In genomic region chr1:58238846-58239245, GRCh38 we compare ENCODE assay signal across 30 cellular contexts.
"Had no signal": no experiment of that assay in that cellular context is flagged by ENCODE, and none has a peak within 500 bp of the region (broad histone marks: within the 10 kb centered on the region; RNA-seq: fewer than 3 reads in every experiment).

No MANE protein-coding gene starts in this region.

- H3K4me3 Mint-ChIP-seq: activated B cell treated with CpG ODN at 0.5 μM for 24 hours; activated CD8-positive, alpha-beta T cell treated with anti-CD3 and anti-CD28 coated beads for 36 hours; activated naive CD8-positive, alpha-beta T cell; activated T-cell treated with anti-CD3 and anti-CD28 coated beads, Interleukin-2, amount 50 U/mL, for 4 hours; activated T-helper 17 cell treated with anti-CD3 and anti-CD28 coated beads, Interleukin-2, amount 50 U/mL, for 72 hours; central memory CD8-positive, alpha-beta T cell; dendritic cell treated with granulocyte-macrophage colony-stimulating factor and Interleukin-4, amounts not matched to agents 40 ng/mL and 50 ng/mL, for 4 days; endodermal cell had no signal

- DNase-seq: activated B cell treated with CpG ODN at 0.5 μM for 24 hours; activated CD4-positive, alpha-beta T cell treated with anti-CD3 and anti-CD28 coated beads for 48 hours; activated CD4-positive, alpha-beta T cell treated with anti-CD3 and anti-CD28 coated beads, Interleukin-2, amount 50 U/mL, for 1 hour; activated CD4-positive, alpha-beta T cell treated with anti-CD3 and anti-CD28 coated beads, Interleukin-2, amount 50 U/mL, for 48 hours; activated CD8-positive, alpha-beta memory T cell treated with anti-CD3 and anti-CD28 coated beads for 24 hours; activated CD8-positive, alpha-beta T cell treated with anti-CD3 and anti-CD28 coated beads for 36 hours; activated effector memory CD4-positive, alpha-beta T cell treated with Interleukin-2 at 50 U/mL for 16 hours; activated gamma-delta T cell treated with Interleukin-2 at 50 U/mL for 16 hours; activated naive CD4-positive, alpha-beta T cell treated with anti-CD3 and anti-CD28 coated beads, Interleukin-2, amount 50 U/mL, for 16 hours; activated naive CD4-positive, alpha-beta T cell treated with Interleukin-2 at 50 U/mL for 16 hours; activated T-cell treated with anti-CD3 and anti-CD28 coated beads, Interleukin-2, amount 50 U/mL, for 4 hours; amniotic stem cell; anterior cingulate cortex; brain microvascular endothelial cell; dorsolateral prefrontal cortex; effector memory CD4-positive, alpha-beta T cell; endodermal cell; erythroblast; foreskin keratinocyte; gastrocnemius medialis; heart right ventricle; T-helper 2 cell had no signal

- H3K9me3 ChIP-seq: esophagus muscularis mucosa, gastrocnemius medialis, heart right ventricle had no signal

- H3K27me3 ChIP-seq: brain microvascular endothelial cell, esophagus muscularis mucosa, gastrocnemius medialis had no signal

- H3K4me1 ChIP-seq: esophagus muscularis mucosa, foreskin keratinocyte, gastrocnemius medialis, heart right ventricle had no signal

- H3K27ac Mint-ChIP-seq: activated B cell treated with CpG ODN at 0.5 μM for 24 hours; activated CD8-positive, alpha-beta T cell treated with anti-CD3 and anti-CD28 coated beads for 36 hours; activated naive CD8-positive, alpha-beta T cell; activated T-helper 17 cell treated with anti-CD3 and anti-CD28 coated beads, Interleukin-2, amount 50 U/mL, for 72 hours; dendritic cell treated with granulocyte-macrophage colony-stimulating factor and Interleukin-4, amounts not matched to agents 40 ng/mL and 50 ng/mL, for 4 days; endodermal cell had no signal

- H3K36me3 ChIP-seq: brain microvascular endothelial cell, esophagus muscularis mucosa, gastrocnemius medialis, heart right ventricle had no signal

- H3K4me3 ChIP-seq: coronary artery, dorsolateral prefrontal cortex, esophagus muscularis mucosa, gastrocnemius medialis, heart right ventricle had no signal

- H3K27me3 Mint-ChIP-seq: activated B cell treated with CpG ODN at 0.5 μM for 24 hours; central memory CD8-positive, alpha-beta T cell; dendritic cell treated with granulocyte-macrophage colony-stimulating factor and Interleukin-4, amounts not matched to agents 40 ng/mL and 50 ng/mL, for 4 days had no signal

- H3K36me3 Mint-ChIP-seq: activated naive CD8-positive, alpha-beta T cell had no signal

- H3K4me1 Mint-ChIP-seq: activated B cell treated with CpG ODN at 0.5 μM for 24 hours; activated T-helper 17 cell treated with anti-CD3 and anti-CD28 coated beads, Interleukin-2, amount 50 U/mL, for 72 hours; central memory CD8-positive, alpha-beta T cell had no signal

- ATAC-seq: activated CD4-positive, CD25-positive, alpha-beta regulatory T cell treated with anti-CD3 and anti-CD28 coated beads, Interleukin-2, amount 50 U/mL, for 24 hours; activated CD8-positive, alpha-beta T cell treated with anti-CD3 and anti-CD28 coated beads for 36 hours; activated T-cell treated with anti-CD3 and anti-CD28 coated beads, Interleukin-2, amount 50 U/mL, for 4 hours; activated T-helper 17 cell treated with anti-CD3 and anti-CD28 coated beads, Interleukin-2, amount 50 U/mL, for 72 hours; foreskin keratinocyte; gastrocnemius medialis; heart right ventricle had no signal

- H3K27ac ChIP-seq: brain microvascular endothelial cell, coronary artery, dorsolateral prefrontal cortex, esophagus muscularis mucosa, foreskin keratinocyte, gastrocnemius medialis, heart right ventricle, VCaP had no signal

- H3K9me3 Mint-ChIP-seq: activated B cell treated with CpG ODN at 0.5 μM for 24 hours; activated CD8-positive, alpha-beta T cell treated with anti-CD3 and anti-CD28 coated beads for 36 hours; activated T-cell treated with anti-CD3 and anti-CD28 coated beads, Interleukin-2, amount 50 U/mL, for 4 hours; activated T-helper 17 cell treated with anti-CD3 and anti-CD28 coated beads, Interleukin-2, amount 50 U/mL, for 72 hours; central memory CD8-positive, alpha-beta T cell; dendritic cell treated with granulocyte-macrophage colony-stimulating factor and Interleukin-4, amounts not matched to agents 40 ng/mL and 50 ng/mL, for 4 days; endodermal cell had no signal
